ENCODE assay signal across 19 cellular contexts in the genomic region with DNA sequence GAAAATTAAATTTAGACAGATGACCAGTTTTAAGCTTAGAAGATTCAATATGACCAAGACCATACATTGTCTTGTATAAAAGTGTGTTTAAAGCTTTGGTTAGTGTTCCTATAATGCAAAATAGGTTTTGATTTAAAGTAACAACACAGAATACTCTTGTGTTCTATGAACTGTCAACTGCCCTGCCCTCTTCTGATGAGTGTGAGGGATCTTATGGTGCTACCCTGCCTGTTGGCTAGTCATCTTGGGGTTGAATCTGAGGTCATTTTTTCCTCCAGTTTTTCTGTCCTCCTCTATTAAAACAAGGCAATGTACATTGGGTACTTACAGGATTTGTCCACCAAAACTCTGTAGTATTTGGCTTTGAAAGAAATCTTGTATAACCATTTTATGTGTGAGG.
DNase-seq lines count a peak whose midpoint lies in the region; ATAC-seq, FAIRE-seq and TF ChIP-seq lines count a peak whose summit lies in the region.
"Had no signal": no experiment of that assay in that cellular context is flagged by ENCODE, and none has a peak within 500 bp of the region (broad histone marks: within the 10 kb centered on the region; RNA-seq: fewer than 3 reads in every experiment).

No MANE protein-coding gene starts in this region.

- intact Hi-C loops in endothelial cell of umbilical vein (cut with micrococcal nuclease) = no loop called here

- ATAC-seq in T-cell (replicated peaks in 1 of 4) (peak in 1 of 4 experiments; percentile 25), GM18909 (IDR thresholded peaks at IDR 0.05; ENCODE audit: poor library complexity, unreplicated experiment) (no peak)
- peak; percentile 62 for ATAC-seq in stimulated activated naive CD8-positive, alpha-beta T cell treated with anti-CD3 and anti-CD28 coated beads, Interleukin-15, Interleukin-2, amounts not matched to agents 100 U/mL and 50 U/mL, for 24 hours
- ATAC-seq: upper lobe of right lung had no signal

- no peaks in the 10 kb centered on the region for H3K9me3 ChIP-seq in endothelial cell of umbilical vein (replicated peaks; ENCODE audit: control insufficient read depth, insufficient read depth, low read length)
- H3K9me3 ChIP-seq: upper lobe of right lung had no signal

- no peak for FAIRE-seq in endothelial cell of umbilical vein (lab: Jason Lieb, UNC)
- FAIRE-seq: GM12892 had no signal

- CTCF ChIA-PET in activated naive CD4-positive, alpha-beta T cell treated with anti-CD3 and anti-CD28 coated beads, Interleukin-2, amount 10 ng/mL, durations not matched to agents 7 days and 5 days (lab: Charles Lee) = interaction anchor here (0.9 kb wide), 1 partner anchor 10 kb away, joined by 3 read pairs; no protein-coding TSS in a partner anchor
- CTCF ChIA-PET in T-cell (lab: Charles Lee) = interaction anchor here in 1 of 2 donors (1.8 to 2.1 kb wide), 2 partner anchors 10 to 24 kb away, joined by 5 read pairs; no protein-coding TSS in a partner anchor
- CTCF ChIA-PET in endothelial cell of umbilical vein (lab: Charles Lee) = interaction anchor here (1.4 to 2.9 kb wide), 3 partner anchors 13 to 60 kb away, joined by 3 to 10 read pairs (median 3); no protein-coding TSS in a partner anchor

- H3K36me3 Mint-ChIP-seq in activated naive CD4-positive, alpha-beta T cell treated with anti-CD3 and anti-CD28 coated beads, Interleukin-2, amount 10 ng/mL, durations not matched to agents 7 days and 5 days = peaks cover 37% of the 10 kb centered on the region
- H3K36me3 Mint-ChIP-seq in T-cell = peaks cover 8% of the 10 kb centered on the region
- no peaks in the 10 kb centered on the region for H3K36me3 Mint-ChIP-seq in mesothelial cell of epicardium

- H3K4me2 ChIP-seq in endothelial cell of umbilical vein (ENCODE audit: insufficient read depth, low read length) = peak overlapping the region; percentile 70

- H4K20me1 ChIP-seq in endothelial cell of umbilical vein (replicated peaks; ENCODE audit: control insufficient read depth, extremely low read depth, insufficient read depth, low read length) = peaks cover 2% of the 10 kb centered on the region

- DNase-seq in activated naive CD4-positive, alpha-beta T cell treated with anti-CD3 and anti-CD28 coated beads, Interleukin-2, amount 10 ng/mL, durations not matched to agents 7 days and 5 days = no peak
- no peak for DNase-seq in activated naive CD4-positive, alpha-beta T cell treated with anti-CD3 and anti-CD28 coated beads, Interleukin-2, amount 50 U/mL, for 16 hours
- no peak for DNase-seq in T-cell
- no peak for DNase-seq in endothelial cell of umbilical vein (ENCODE audit: low read depth, low spot score)
- DNase-seq in stimulated activated naive CD8-positive, alpha-beta T cell treated with anti-CD3 and anti-CD28 coated beads, Interleukin-15, Interleukin-2, amounts not matched to agents 100 U/mL and 50 U/mL, for 24 hours = no peak
- DNase-seq in NCI-H1694 treated with DMSO at 0.1 percent for 48 hours (lab: John Stamatoyannopoulos, UW) = no peak
- DNase-seq in mesothelial cell of epicardium (ENCODE audit: low spot score in 2 of 2, unreplicated experiment in 2 of 2) = no peak
- DNase-seq: activated CD4-positive, alpha-beta T cell treated with anti-CD3 and anti-CD28 coated beads, Interleukin-2, amount 50 U/mL, for 48 hours; amygdala; cortex of kidney; EL; IMR-90; NCI-H1417 treated with DMSO at 0.1 percent for 48 hours; NCI-H446; OCI-M1; upper lobe of right lung had no signal

- peak overlapping the region; percentile 71 for H3K4me3 Mint-ChIP-seq in activated naive CD4-positive, alpha-beta T cell treated with anti-CD3 and anti-CD28 coated beads, Interleukin-2, amount 10 ng/mL, durations not matched to agents 7 days and 5 days
- H3K4me3 Mint-ChIP-seq in T-cell = peak overlapping the region; percentile 47 to 70 (median 67)
- H3K4me3 Mint-ChIP-seq in mesothelial cell of epicardium = no peak overlapping the region

- H2AFZ ChIP-seq in endothelial cell of umbilical vein (ENCODE audit: low read depth, low read length) = no peak overlapping the region

- TF ChIP-seq CTCF in endothelial cell of umbilical vein (IDR thresholded peaks at IDR 0.05; ENCODE audit: extremely low read depth in 1 of 2, insufficient read depth in 1 of 2, low read depth in 1 of 2, low read length in 2 of 2) (no peak), mesothelial cell of epicardium (IDR thresholded peaks at IDR 0.05; ENCODE audit: unreplicated experiment) (no peak)

- H3K27ac ChIP-seq in endothelial cell of umbilical vein (ENCODE audit: insufficient read depth, low read depth, low read length) = peak overlapping the region; percentile 91
- H3K27ac ChIP-seq: upper lobe of right lung had no signal

- H3K4me1 ChIP-seq in endothelial cell of umbilical vein (ENCODE audit: control insufficient read depth, extremely low read depth, insufficient read depth, low read length) = peaks cover 61% of the 10 kb centered on the region

- POLR2A ChIA-PET in T-cell (lab: Charles Lee) = interaction anchor here in 1 of 2 donors (0.6 kb wide), 1 partner anchor 9 kb away, joined by 3 read pairs; no protein-coding TSS in a partner anchor
- POLR2A ChIA-PET in endothelial cell of umbilical vein (lab: Charles Lee) = no interaction called here

- H3K9me3 Mint-ChIP-seq in activated naive CD4-positive, alpha-beta T cell treated with anti-CD3 and anti-CD28 coated beads, Interleukin-2, amount 10 ng/mL, durations not matched to agents 7 days and 5 days = no peaks in the 10 kb centered on the region
- no peaks in the 10 kb centered on the region for H3K9me3 Mint-ChIP-seq in T-cell
- no peaks in the 10 kb centered on the region for H3K9me3 Mint-ChIP-seq in mesothelial cell of epicardium

- peak overlapping the region; percentile 91 for H3K27ac Mint-ChIP-seq in activated naive CD4-positive, alpha-beta T cell treated with anti-CD3 and anti-CD28 coated beads, Interleukin-2, amount 10 ng/mL, durations not matched to agents 7 days and 5 days
- H3K27ac Mint-ChIP-seq in T-cell (peak overlapping the region; percentile 94 to 95), mesothelial cell of epicardium (no peak overlapping the region)
- H3K27ac Mint-ChIP-seq: progenitor cell of endocrine pancreas had no signal

- peak overlapping the region; percentile 56 for H3K9ac ChIP-seq in endothelial cell of umbilical vein (replicated peaks; ENCODE audit: extremely low read depth, insufficient read depth, low read length)

- dilution Hi-C loops in endothelial cell of umbilical vein (cut with MboI; ENCODE audit: extremely low pct_ligation_motif_present, low sequenced_read_pairs) = no loop called here

- H3K9me1 ChIP-seq in endothelial cell of umbilical vein (replicated peaks; ENCODE audit: control insufficient read depth, extremely low read depth, insufficient read depth, low read length) = no peaks in the 10 kb centered on the region

- H3K79me2 ChIP-seq in endothelial cell of umbilical vein (ENCODE audit: control insufficient read depth, insufficient read depth, low read length) = peaks cover 85% of the 10 kb centered on the region

- H3K4me3 ChIP-seq in endothelial cell of umbilical vein (replicated peaks in 1 of 3; ENCODE audit: insufficient read depth in 1 of 3, low read depth in 1 of 3, low read length in 3 of 3) = no peak overlapping the region
- H3K4me3 ChIP-seq: upper lobe of right lung had no signal

- no peak for TF ChIP-seq POLR2A in endothelial cell of umbilical vein (IDR thresholded peaks at IDR 0.05; ENCODE audit: low read depth, low read length)

- no peaks in the 10 kb centered on the region for H3K27me3 Mint-ChIP-seq in activated naive CD4-positive, alpha-beta T cell treated with anti-CD3 and anti-CD28 coated beads, Interleukin-2, amount 10 ng/mL, durations not matched to agents 7 days and 5 days
- no peaks in the 10 kb centered on the region for H3K27me3 Mint-ChIP-seq in T-cell
- no peaks in the 10 kb centered on the region for H3K27me3 Mint-ChIP-seq in mesothelial cell of epicardium (ENCODE audit: low read depth)
- H3K27me3 Mint-ChIP-seq: progenitor cell of endocrine pancreas had no signal

- no peaks in the 10 kb centered on the region for H3K36me3 ChIP-seq in endothelial cell of umbilical vein (ENCODE audit: control insufficient read depth in 2 of 2, extremely low read depth in 1 of 2, insufficient read depth in 2 of 2, low read length in 2 of 2)

- BruUV-seq in endothelial cell of umbilical vein (replicated peaks; lab: Mats Ljungman, UMichigan) = no TSS peak

- H3K4me1 Mint-ChIP-seq in activated naive CD4-positive, alpha-beta T cell treated with anti-CD3 and anti-CD28 coated beads, Interleukin-2, amount 10 ng/mL, durations not matched to agents 7 days and 5 days = peaks cover 96% of the 10 kb centered on the region
- H3K4me1 Mint-ChIP-seq in T-cell = peaks cover 91 to 94% (median 94%) of the 10 kb centered on the region in 3 donors
- peaks cover 77% of the 10 kb centered on the region for H3K4me1 Mint-ChIP-seq in mesothelial cell of epicardium

- no peaks in the 10 kb centered on the region for H3K27me3 ChIP-seq in endothelial cell of umbilical vein (ENCODE audit: control insufficient read depth in 2 of 2, insufficient read depth in 2 of 2, low read length in 2 of 2)
- H3K27me3 ChIP-seq: upper lobe of right lung had no signal

TF ChIP-seq in endothelial cell of umbilical vein, 7 proteins besides CTCF, POLR2A, EP300 and RAD21:
- no peak for TF ChIP-seq POLR2AphosphoS5 (IDR thresholded peaks at IDR 0.05; ENCODE audit: insufficient read depth, low read depth, low read length)
- TF ChIP-seq JUN (IDR thresholded peaks at IDR 0.05; ENCODE audit: borderline replicate concordance, insufficient read depth, insufficient read length, low read depth) = no peak
- TF ChIP-seq MAX (IDR thresholded peaks at IDR 0.05; ENCODE audit: insufficient read depth, insufficient read length) = no peak
- TF ChIP-seq GATA2 (IDR thresholded peaks at IDR 0.05; ENCODE audit: insufficient read depth, insufficient read length, low read depth, low read length) = no peak
- no peak for TF ChIP-seq EZH2 (IDR thresholded peaks at IDR 0.05; ENCODE audit: borderline replicate concordance, low read depth, low read length, severe bottlenecking)
- TF ChIP-seq MYC (IDR thresholded peaks at IDR 0.05; ENCODE audit: low read depth, low read length) = no peak
